8 cellular contexts compared by ENCODE assay signal in the genomic region with DNA sequence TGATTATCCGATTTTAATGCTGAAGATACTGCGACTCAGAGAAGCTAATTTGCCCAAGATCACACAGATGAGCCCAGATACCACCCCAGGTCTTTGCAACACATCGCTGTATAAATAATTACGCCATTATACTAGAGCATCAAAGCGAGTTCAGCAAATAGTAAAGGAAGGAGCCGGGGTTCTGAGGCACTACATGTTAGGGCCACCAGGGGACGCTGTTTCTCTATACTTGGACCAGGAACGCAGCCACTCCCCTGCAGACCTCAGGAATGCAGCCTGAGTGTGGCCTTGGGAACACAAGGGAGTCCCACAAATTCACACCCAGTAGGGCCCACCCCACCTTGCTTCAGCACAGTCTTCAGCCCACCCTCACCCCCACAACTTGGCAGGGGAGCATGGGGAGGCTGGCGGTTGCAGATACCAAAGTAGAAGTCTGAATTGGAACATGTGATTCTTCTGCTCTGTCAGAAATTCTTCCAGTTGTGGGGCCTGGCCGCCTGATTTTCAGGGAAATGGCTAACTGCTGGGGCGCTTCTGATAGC. TPM values are rescaled to one million over a fixed set of nuclear protein-coding genes. Genes with fewer than 3 reads are reported as not detected.
DNase-seq lines count a peak whose midpoint lies in the region; FAIRE-seq and TF ChIP-seq lines count a peak whose summit lies in the region.

No MANE protein-coding gene starts in this region.

- H3K4me2 ChIP-seq in osteoblast (ENCODE audit: insufficient read depth, low read length), result peak overlapping the region; percentile 54

- TF ChIP-seq CTCF in osteoblast (IDR thresholded peaks at IDR 0.05; ENCODE audit: extremely low read depth, low read depth, low read length) (peak; percentile 100), suprapubic skin (IDR thresholded peaks at IDR 0.05) (peak; percentile 91 to 100)

- H3K36me3 ChIP-seq in ACC112 (ENCODE audit: insufficient read depth, low read length), result no peaks in the 10 kb centered on the region
- H3K36me3 ChIP-seq in osteoblast (ENCODE audit: insufficient read depth, low read length), result no peaks in the 10 kb centered on the region
- no peaks in the 10 kb centered on the region for H3K36me3 ChIP-seq in suprapubic skin

- H2AFZ ChIP-seq in ACC112 (ENCODE audit: low read length, unreplicated experiment), result peak overlapping the region; percentile 52
- peak overlapping the region; percentile 50 for H2AFZ ChIP-seq in osteoblast (ENCODE audit: low read length)

- DNase-seq in GM19238 (ENCODE audit: insufficient read length, low spot score), result peak; percentile 62
- peak; percentile 73 for DNase-seq in LHCN-M2 (ENCODE audit: low read depth)
- DNase-seq in SHP77 treated with DMSO at 0.1 percent for 48 hours (lab: John Stamatoyannopoulos, UW), result peak; percentile 72
- DNase-seq in activated gamma-delta T cell treated with anti-CD3 and anti-CD28 coated beads, Interleukin-2, amount 50 U/mL, for 16 hours (ENCODE audit: low read depth), result peak; percentile 63
- DNase-seq in frontal cortex (ENCODE audit: low spot score in 2 of 2), result peak; percentile 72
- DNase-seq in osteoblast (ENCODE audit: insufficient read length, low spot score, missing footprints), result peak; percentile 84
- peak; percentile 93 for DNase-seq in suprapubic skin (ENCODE audit: low spot score in 2 of 2)

- peak overlapping the region; percentile 58 for H3K27ac ChIP-seq in ACC112 (ENCODE audit: low read depth, low read length)
- H3K27ac ChIP-seq in osteoblast (ENCODE audit: low read depth, low read length), result peak overlapping the region; percentile 49
- peak overlapping the region; percentile 72 for H3K27ac ChIP-seq in suprapubic skin

- H3K4me1 ChIP-seq in ACC112 (ENCODE audit: control insufficient read depth, insufficient read depth, low read length, unreplicated experiment) (peaks cover 46% of the 10 kb centered on the region), osteoblast (ENCODE audit: insufficient read depth, low read length) (peaks cover 44% of the 10 kb centered on the region), suprapubic skin (peaks cover 49% of the 10 kb centered on the region)

- no peaks in the 10 kb centered on the region for H3K9me3 ChIP-seq in osteoblast (ENCODE audit: low read depth, low read length)
- no peaks in the 10 kb centered on the region for H3K9me3 ChIP-seq in suprapubic skin

- no peaks in the 10 kb centered on the region for H4K20me1 ChIP-seq in osteoblast (ENCODE audit: insufficient read depth, low read length)

- no peak for FAIRE-seq in frontal cortex (lab: Jason Lieb, UNC)

- H3K79me2 ChIP-seq in ACC112 (ENCODE audit: control insufficient read depth, insufficient read depth, low read length, unreplicated experiment), result no peaks in the 10 kb centered on the region
- H3K79me2 ChIP-seq in osteoblast (ENCODE audit: insufficient read depth, low read length), result no peaks in the 10 kb centered on the region

- no peak for TF ChIP-seq EP300 in suprapubic skin (IDR thresholded peaks at IDR 0.05)

- H3K27me3 ChIP-seq in ACC112 (ENCODE audit: insufficient read depth, low read length) (no peaks in the 10 kb centered on the region), osteoblast (ENCODE audit: insufficient read depth, low read length) (no peaks in the 10 kb centered on the region), suprapubic skin (no peaks in the 10 kb centered on the region)

- H3K4me3 ChIP-seq in ACC112 (ENCODE audit: low read depth, low read length) (peak overlapping the region; percentile 53; the same call in 1 of the 2 replicates), osteoblast (ENCODE audit: insufficient read depth, low read length) (peak overlapping the region; percentile 47), suprapubic skin (no peak overlapping the region)

- under 1% methylated on average over 11 of the region's 11 CpGs for WGBS in suprapubic skin

- TF ChIP-seq POLR2A in suprapubic skin (IDR thresholded peaks at IDR 0.05), result no peak

RNA-seq across cellular contexts. Expression of gene RYK, which starts 57.8 kb away (rescaled TPM):
- total RNA-seq in LHCN-M2 (2014; rRNA removed) (54.3 and 57.3 TPM in 2 replicates), frontal cortex (89.3 TPM), osteoblast (108 and 117 TPM in 2 replicates), suprapubic skin (100 to 1,000 TPM in 1 of 4 donors, 10 to 100 TPM in 3; 65.5 to 214 (median 80.1) TPM)
- 21.9 TPM for polyA plus RNA-seq in LHCN-M2 (2012)
